Comparison of ENCODE assay signal across 1 cellular context in the genomic region with DNA sequence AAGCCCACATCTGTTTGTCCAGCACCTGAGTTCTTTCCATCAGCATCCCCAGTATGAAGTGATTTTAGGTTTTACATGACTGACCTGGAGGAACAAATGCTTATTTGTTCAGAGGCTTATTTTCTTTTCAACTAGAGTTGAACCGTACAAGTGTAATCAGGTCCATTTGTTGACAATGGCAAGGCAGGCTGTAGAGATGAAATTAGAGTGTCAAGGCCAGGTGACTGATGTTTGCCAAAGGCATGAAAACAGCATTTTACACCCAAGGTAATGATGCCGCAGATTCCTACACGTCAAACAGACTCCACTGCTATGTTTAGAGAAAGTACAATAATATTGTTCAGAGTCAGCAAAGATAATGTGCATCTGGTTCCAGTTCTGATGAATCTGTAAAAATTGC.
A peak's percentile ranks its signal among the peaks of the same experiment; 100 is the strongest.
TF ChIP-seq lines count a peak whose summit lies in the region.

No MANE protein-coding gene starts in this region.

TF ChIP-seq in HepG2, 621 proteins besides CTCF, POLR2A, EP300 and RAD21 (continued from another document and continues in another):
- TF ChIP-seq, protein P1, sequence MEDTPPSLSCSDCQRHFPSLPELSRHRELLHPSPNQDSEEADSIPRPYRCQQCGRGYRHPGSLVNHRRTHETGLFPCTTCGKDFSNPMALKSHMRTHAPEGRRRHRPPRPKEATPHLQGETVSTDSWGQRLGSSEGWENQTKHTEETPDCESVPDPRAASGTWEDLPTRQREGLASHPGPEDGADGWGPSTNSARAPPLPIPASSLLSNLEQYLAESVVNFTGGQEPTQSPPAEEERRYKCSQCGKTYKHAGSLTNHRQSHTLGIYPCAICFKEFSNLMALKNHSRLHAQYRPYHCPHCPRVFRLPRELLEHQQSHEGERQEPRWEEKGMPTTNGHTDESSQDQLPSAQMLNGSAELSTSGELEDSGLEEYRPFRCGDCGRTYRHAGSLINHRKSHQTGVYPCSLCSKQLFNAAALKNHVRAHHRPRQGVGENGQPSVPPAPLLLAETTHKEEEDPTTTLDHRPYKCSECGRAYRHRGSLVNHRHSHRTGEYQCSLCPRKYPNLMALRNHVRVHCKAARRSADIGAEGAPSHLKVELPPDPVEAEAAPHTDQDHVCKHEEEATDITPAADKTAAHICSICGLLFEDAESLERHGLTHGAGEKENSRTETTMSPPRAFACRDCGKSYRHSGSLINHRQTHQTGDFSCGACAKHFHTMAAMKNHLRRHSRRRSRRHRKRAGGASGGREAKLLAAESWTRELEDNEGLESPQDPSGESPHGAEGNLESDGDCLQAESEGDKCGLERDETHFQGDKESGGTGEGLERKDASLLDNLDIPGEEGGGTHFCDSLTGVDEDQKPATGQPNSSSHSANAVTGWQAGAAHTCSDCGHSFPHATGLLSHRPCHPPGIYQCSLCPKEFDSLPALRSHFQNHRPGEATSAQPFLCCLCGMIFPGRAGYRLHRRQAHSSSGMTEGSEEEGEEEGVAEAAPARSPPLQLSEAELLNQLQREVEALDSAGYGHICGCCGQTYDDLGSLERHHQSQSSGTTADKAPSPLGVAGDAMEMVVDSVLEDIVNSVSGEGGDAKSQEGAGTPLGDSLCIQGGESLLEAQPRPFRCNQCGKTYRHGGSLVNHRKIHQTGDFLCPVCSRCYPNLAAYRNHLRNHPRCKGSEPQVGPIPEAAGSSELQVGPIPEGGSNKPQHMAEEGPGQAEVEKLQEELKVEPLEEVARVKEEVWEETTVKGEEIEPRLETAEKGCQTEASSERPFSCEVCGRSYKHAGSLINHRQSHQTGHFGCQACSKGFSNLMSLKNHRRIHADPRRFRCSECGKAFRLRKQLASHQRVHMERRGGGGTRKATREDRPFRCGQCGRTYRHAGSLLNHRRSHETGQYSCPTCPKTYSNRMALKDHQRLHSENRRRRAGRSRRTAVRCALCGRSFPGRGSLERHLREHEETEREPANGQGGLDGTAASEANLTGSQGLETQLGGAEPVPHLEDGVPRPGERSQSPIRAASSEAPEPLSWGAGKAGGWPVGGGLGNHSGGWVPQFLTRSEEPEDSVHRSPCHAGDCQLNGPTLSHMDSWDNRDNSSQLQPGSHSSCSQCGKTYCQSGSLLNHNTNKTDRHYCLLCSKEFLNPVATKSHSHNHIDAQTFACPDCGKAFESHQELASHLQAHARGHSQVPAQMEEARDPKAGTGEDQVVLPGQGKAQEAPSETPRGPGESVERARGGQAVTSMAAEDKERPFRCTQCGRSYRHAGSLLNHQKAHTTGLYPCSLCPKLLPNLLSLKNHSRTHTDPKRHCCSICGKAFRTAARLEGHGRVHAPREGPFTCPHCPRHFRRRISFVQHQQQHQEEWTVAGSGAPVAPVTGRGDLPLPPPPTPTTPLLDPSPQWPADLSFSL (CRISPR knock-in tag; IDR thresholded peaks at IDR 0.05) = no peak
- TF ChIP-seq, protein P2, sequence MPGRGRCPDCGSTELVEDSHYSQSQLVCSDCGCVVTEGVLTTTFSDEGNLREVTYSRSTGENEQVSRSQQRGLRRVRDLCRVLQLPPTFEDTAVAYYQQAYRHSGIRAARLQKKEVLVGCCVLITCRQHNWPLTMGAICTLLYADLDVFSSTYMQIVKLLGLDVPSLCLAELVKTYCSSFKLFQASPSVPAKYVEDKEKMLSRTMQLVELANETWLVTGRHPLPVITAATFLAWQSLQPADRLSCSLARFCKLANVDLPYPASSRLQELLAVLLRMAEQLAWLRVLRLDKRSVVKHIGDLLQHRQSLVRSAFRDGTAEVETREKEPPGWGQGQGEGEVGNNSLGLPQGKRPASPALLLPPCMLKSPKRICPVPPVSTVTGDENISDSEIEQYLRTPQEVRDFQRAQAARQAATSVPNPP (CRISPR knock-in tag; IDR thresholded peaks at IDR 0.05) = no peak
- TF ChIP-seq NR2F2 (IDR thresholded peaks at IDR 0.05; ENCODE audit: borderline replicate concordance, low read depth) (peak; percentile 92), MEF2D (CRISPR knock-in tag; IDR thresholded peaks at IDR 0.05) (peak; percentile 57; the same call in 1 of the 2 replicates), ZNF83 (CRISPR knock-in tag; IDR thresholded peaks at IDR 0.05; ENCODE audit: borderline replicate concordance) (no peak), ZNF263 (CRISPR knock-in tag; IDR thresholded peaks at IDR 0.05) (no peak), HHEX (CRISPR knock-in tag; IDR thresholded peaks at IDR 0.05) (peak; percentile 95), TP53 (CRISPR knock-in tag; conservative IDR thresholded peaks at IDR 0.05) (no peak), BRD4 (CRISPR knock-in tag; IDR thresholded peaks at IDR 0.05) (no peak), NFIC (IDR thresholded peaks at IDR 0.05; ENCODE audit: low read length) (no peak), DR1 (CRISPR knock-in tag; IDR thresholded peaks at IDR 0.05) (no peak), CAMTA2 (CRISPR knock-in tag; IDR thresholded peaks at IDR 0.05; ENCODE audit: borderline replicate concordance) (no peak), STAG1 (CRISPR knock-in tag; IDR thresholded peaks at IDR 0.05) (no peak), ZNF598 (CRISPR knock-in tag; IDR thresholded peaks at IDR 0.05; ENCODE audit: borderline replicate concordance) (no peak), SETDB1 (CRISPR knock-in tag; IDR thresholded peaks at IDR 0.05; ENCODE audit: borderline replicate concordance) (no peak), SAFB2 (CRISPR knock-in tag; IDR thresholded peaks at IDR 0.05; ENCODE audit: borderline replicate concordance, low read depth) (no peak), ZNF138 (CRISPR knock-in tag; IDR thresholded peaks at IDR 0.05; ENCODE audit: low read depth) (no peak), ZNF431 (CRISPR knock-in tag; IDR thresholded peaks at IDR 0.05; ENCODE audit: borderline replicate concordance, low read depth) (no peak; the same call in 1 of the 2 replicates), PHF8 (CRISPR knock-in tag; IDR thresholded peaks at IDR 0.05) (no peak), THYN1 (CRISPR knock-in tag; IDR thresholded peaks at IDR 0.05; ENCODE audit: borderline replicate concordance, low read depth) (no peak), KDM5B (CRISPR knock-in tag; IDR thresholded peaks at IDR 0.05; ENCODE audit: borderline replicate concordance) (no peak), ZNF432 (CRISPR knock-in tag; IDR thresholded peaks at IDR 0.05; ENCODE audit: borderline replicate concordance) (no peak), NFYB (CRISPR knock-in tag; IDR thresholded peaks at IDR 0.05) (no peak), ARNT2 (CRISPR knock-in tag; IDR thresholded peaks at IDR 0.05; ENCODE audit: low read depth) (no peak)
- TF ChIP-seq, protein P3, sequence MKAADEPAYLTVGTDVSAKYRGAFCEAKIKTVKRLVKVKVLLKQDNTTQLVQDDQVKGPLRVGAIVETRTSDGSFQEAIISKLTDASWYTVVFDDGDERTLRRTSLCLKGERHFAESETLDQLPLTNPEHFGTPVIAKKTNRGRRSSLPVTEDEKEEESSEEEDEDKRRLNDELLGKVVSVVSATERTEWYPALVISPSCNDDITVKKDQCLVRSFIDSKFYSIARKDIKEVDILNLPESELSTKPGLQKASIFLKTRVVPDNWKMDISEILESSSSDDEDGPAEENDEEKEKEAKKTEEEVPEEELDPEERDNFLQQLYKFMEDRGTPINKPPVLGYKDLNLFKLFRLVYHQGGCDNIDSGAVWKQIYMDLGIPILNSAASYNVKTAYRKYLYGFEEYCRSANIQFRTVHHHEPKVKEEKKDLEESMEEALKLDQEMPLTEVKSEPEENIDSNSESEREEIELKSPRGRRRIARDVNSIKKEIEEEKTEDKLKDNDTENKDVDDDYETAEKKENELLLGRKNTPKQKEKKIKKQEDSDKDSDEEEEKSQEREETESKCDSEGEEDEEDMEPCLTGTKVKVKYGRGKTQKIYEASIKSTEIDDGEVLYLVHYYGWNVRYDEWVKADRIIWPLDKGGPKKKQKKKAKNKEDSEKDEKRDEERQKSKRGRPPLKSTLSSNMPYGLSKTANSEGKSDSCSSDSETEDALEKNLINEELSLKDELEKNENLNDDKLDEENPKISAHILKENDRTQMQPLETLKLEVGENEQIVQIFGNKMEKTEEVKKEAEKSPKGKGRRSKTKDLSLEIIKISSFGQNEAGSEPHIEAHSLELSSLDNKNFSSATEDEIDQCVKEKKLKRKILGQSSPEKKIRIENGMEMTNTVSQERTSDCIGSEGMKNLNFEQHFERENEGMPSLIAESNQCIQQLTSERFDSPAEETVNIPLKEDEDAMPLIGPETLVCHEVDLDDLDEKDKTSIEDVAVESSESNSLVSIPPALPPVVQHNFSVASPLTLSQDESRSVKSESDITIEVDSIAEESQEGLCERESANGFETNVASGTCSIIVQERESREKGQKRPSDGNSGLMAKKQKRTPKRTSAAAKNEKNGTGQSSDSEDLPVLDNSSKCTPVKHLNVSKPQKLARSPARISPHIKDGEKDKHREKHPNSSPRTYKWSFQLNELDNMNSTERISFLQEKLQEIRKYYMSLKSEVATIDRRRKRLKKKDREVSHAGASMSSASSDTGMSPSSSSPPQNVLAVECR (CRISPR knock-in tag; IDR thresholded peaks at IDR 0.05; ENCODE audit: borderline replicate concordance) = no peak; the same call in 1 of the 2 replicates
- TF ChIP-seq, protein P4, sequence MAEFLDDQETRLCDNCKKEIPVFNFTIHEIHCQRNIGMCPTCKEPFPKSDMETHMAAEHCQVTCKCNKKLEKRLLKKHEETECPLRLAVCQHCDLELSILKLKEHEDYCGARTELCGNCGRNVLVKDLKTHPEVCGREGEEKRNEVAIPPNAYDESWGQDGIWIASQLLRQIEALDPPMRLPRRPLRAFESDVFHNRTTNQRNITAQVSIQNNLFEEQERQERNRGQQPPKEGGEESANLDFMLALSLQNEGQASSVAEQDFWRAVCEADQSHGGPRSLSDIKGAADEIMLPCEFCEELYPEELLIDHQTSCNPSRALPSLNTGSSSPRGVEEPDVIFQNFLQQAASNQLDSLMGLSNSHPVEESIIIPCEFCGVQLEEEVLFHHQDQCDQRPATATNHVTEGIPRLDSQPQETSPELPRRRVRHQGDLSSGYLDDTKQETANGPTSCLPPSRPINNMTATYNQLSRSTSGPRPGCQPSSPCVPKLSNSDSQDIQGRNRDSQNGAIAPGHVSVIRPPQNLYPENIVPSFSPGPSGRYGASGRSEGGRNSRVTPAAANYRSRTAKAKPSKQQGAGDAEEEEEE (CRISPR knock-in tag; IDR thresholded peaks at IDR 0.05; ENCODE audit: borderline replicate concordance) = no peak; the same call in 1 of the 2 replicates
- TF ChIP-seq, protein P5, sequence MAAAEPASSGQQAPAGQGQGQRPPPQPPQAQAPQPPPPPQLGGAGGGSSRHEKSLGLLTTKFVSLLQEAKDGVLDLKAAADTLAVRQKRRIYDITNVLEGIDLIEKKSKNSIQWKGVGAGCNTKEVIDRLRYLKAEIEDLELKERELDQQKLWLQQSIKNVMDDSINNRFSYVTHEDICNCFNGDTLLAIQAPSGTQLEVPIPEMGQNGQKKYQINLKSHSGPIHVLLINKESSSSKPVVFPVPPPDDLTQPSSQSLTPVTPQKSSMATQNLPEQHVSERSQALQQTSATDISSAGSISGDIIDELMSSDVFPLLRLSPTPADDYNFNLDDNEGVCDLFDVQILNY (CRISPR knock-in tag; conservative IDR thresholded peaks at IDR 0.05) = no peak
- TF ChIP-seq, protein P6, sequence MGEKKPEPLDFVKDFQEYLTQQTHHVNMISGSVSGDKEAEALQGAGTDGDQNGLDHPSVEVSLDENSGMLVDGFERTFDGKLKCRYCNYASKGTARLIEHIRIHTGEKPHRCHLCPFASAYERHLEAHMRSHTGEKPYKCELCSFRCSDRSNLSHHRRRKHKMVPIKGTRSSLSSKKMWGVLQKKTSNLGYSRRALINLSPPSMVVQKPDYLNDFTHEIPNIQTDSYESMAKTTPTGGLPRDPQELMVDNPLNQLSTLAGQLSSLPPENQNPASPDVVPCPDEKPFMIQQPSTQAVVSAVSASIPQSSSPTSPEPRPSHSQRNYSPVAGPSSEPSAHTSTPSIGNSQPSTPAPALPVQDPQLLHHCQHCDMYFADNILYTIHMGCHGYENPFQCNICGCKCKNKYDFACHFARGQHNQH (CRISPR knock-in tag; IDR thresholded peaks at IDR 0.05) = peak; percentile 67; the same call in 1 of the 2 replicates
- TF ChIP-seq, protein P7, sequence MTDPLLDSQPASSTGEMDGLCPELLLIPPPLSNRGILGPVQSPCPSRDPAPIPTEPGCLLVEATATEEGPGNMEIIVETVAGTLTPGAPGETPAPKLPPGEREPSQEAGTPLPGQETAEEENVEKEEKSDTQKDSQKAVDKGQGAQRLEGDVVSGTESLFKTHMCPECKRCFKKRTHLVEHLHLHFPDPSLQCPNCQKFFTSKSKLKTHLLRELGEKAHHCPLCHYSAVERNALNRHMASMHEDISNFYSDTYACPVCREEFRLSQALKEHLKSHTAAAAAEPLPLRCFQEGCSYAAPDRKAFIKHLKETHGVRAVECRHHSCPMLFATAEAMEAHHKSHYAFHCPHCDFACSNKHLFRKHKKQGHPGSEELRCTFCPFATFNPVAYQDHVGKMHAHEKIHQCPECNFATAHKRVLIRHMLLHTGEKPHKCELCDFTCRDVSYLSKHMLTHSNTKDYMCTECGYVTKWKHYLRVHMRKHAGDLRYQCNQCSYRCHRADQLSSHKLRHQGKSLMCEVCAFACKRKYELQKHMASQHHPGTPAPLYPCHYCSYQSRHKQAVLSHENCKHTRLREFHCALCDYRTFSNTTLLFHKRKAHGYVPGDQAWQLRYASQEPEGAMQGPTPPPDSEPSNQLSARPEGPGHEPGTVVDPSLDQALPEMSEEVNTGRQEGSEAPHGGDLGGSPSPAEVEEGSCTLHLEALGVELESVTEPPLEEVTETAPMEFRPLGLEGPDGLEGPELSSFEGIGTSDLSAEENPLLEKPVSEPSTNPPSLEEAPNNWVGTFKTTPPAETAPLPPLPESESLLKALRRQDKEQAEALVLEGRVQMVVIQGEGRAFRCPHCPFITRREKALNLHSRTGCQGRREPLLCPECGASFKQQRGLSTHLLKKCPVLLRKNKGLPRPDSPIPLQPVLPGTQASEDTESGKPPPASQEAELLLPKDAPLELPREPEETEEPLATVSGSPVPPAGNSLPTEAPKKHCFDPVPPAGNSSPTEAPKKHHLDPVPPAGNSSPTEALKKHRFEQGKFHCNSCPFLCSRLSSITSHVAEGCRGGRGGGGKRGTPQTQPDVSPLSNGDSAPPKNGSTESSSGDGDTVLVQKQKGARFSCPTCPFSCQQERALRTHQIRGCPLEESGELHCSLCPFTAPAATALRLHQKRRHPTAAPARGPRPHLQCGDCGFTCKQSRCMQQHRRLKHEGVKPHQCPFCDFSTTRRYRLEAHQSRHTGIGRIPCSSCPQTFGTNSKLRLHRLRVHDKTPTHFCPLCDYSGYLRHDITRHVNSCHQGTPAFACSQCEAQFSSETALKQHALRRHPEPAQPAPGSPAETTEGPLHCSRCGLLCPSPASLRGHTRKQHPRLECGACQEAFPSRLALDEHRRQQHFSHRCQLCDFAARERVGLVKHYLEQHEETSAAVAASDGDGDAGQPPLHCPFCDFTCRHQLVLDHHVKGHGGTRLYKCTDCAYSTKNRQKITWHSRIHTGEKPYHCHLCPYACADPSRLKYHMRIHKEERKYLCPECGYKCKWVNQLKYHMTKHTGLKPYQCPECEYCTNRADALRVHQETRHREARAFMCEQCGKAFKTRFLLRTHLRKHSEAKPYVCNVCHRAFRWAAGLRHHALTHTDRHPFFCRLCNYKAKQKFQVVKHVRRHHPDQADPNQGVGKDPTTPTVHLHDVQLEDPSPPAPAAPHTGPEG (CRISPR knock-in tag; IDR thresholded peaks at IDR 0.05) = no peak
- TF ChIP-seq, protein P8, sequence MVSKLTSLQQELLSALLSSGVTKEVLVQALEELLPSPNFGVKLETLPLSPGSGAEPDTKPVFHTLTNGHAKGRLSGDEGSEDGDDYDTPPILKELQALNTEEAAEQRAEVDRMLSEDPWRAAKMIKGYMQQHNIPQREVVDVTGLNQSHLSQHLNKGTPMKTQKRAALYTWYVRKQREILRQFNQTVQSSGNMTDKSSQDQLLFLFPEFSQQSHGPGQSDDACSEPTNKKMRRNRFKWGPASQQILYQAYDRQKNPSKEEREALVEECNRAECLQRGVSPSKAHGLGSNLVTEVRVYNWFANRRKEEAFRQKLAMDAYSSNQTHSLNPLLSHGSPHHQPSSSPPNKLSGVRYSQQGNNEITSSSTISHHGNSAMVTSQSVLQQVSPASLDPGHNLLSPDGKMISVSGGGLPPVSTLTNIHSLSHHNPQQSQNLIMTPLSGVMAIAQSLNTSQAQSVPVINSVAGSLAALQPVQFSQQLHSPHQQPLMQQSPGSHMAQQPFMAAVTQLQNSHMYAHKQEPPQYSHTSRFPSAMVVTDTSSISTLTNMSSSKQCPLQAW (CRISPR knock-in tag; IDR thresholded peaks at IDR 0.05) = 0 out of 2 replicates have a peak, but pooled peaks have one; percentile 29
